ENCODE assay signal across 14 cellular contexts in genomic region chr9:98109052-98109451, GRCh38. TPM values are rescaled to one million over a fixed set of nuclear protein-coding genes. Genes with fewer than 3 reads are reported as not detected.
A peak's percentile ranks its signal among the peaks of the same experiment; 100 is the strongest.
DNase-seq lines count a peak whose midpoint lies in the region; ATAC-seq and TF ChIP-seq lines count a peak whose summit lies in the region.
"Had no signal": no experiment of that assay in that cellular context is flagged by ENCODE, and none has a peak within 500 bp of the region (broad histone marks: within the 10 kb centered on the region; RNA-seq: fewer than 3 reads in every experiment).

No MANE protein-coding gene starts in this region.

- no peaks in the 10 kb centered on the region for H3K27me3 Mint-ChIP-seq in activated naive CD8-positive, alpha-beta T cell treated with anti-CD3 and anti-CD28 coated beads for 36 hours

- H3K79me2 ChIP-seq in KMS-11 (ENCODE audit: insufficient read depth, low read depth), result peaks cover 27% of the 10 kb centered on the region; the same call in 1 of the 2 replicates

- H3K4me3 ChIP-seq in GM12865 (ENCODE audit: low read depth, low read length) (peak overlapping the region; percentile 9), KMS-11 (IDR thresholded peaks at IDR 0.05; ENCODE audit: insufficient read depth, low read depth, low read length) (no peak overlapping the region), neutrophil (ENCODE audit: low read depth in 1 of 2, low read length in 1 of 2) (no peak overlapping the region)
- H3K4me3 ChIP-seq: K562 had no signal

- ATAC-seq in GM21717 (IDR thresholded peaks at IDR 0.05; ENCODE audit: unreplicated experiment), result no peak
- ATAC-seq: K562 had no signal

- DNase-seq in GM12865 (ENCODE audit: low read depth) (peak; percentile 35), anterior cingulate cortex (lab: John Stamatoyannopoulos, UW) (no peak)
- DNase-seq in activated naive CD8-positive, alpha-beta T cell treated with anti-CD3 and anti-CD28 coated beads for 36 hours, result no peak
- DNase-seq in NK-92 treated with Interleukin-12 subunit alpha and Interleukin-12 subunit beta, amount 100 ng/mL, for 24 hours (lab: John Stamatoyannopoulos, UW), result no peak
- DNase-seq: activated CD8-positive, alpha-beta memory T cell treated with anti-CD3 and anti-CD28 coated beads, Interleukin-2, amount 50 U/mL, for 48 hours; DMS53; erythroblast; hypothalamus; NCI-H2107; stimulated activated CD4-positive, alpha-beta T cell treated with anti-CD3 and anti-CD28 coated beads, Interleukin-4, amount 100 ng/mL, for 1 hour had no signal

- H3K27me3 ChIP-seq in KMS-11 (ENCODE audit: insufficient read depth, low read depth), result no peaks in the 10 kb centered on the region
- no peaks in the 10 kb centered on the region for H3K27me3 ChIP-seq in neutrophil

- H3K9me3 Mint-ChIP-seq in activated naive CD8-positive, alpha-beta T cell treated with anti-CD3 and anti-CD28 coated beads for 36 hours, result no peaks in the 10 kb centered on the region

- H4K20me1 ChIP-seq in KMS-11 (ENCODE audit: insufficient read depth), result no peaks in the 10 kb centered on the region

- no peak overlapping the region for H2AFZ ChIP-seq in KMS-11 (ENCODE audit: low read depth)

- H3K36me3 ChIP-seq in KMS-11 (ENCODE audit: insufficient read depth) (no peaks in the 10 kb centered on the region), neutrophil (no peaks in the 10 kb centered on the region)

- TF ChIP-seq CTCF in GM12865 (IDR thresholded peaks at IDR 0.05; ENCODE audit: insufficient read depth, low read depth, low read length, missing control alignments), result no peak
- no peak for TF ChIP-seq CTCF in KMS-11 (conservative IDR thresholded peaks at IDR 0.05; ENCODE audit: low read depth, low read length)
- no peak for TF ChIP-seq CTCF in neutrophil (IDR thresholded peaks at IDR 0.05)

- no peak overlapping the region for H3K9ac ChIP-seq in KMS-11

- no peaks in the 10 kb centered on the region for H3K9me3 ChIP-seq in neutrophil

- H3K4me1 ChIP-seq in KMS-11 (ENCODE audit: low read depth, poor library complexity, severe bottlenecking) (peaks cover 55% of the 10 kb centered on the region), neutrophil (ENCODE audit: control insufficient read depth in 1 of 2, insufficient read depth in 1 of 2, low read depth in 1 of 2, low read length in 1 of 2) (peaks cover 37 to 57% of the 10 kb centered on the region in 2 experiments)

- peak overlapping the region; percentile 23; the same call in 1 of the 2 replicates for H3K4me2 ChIP-seq in KMS-11

- peak overlapping the region; percentile 96 for H3K27ac Mint-ChIP-seq in activated naive CD8-positive, alpha-beta T cell treated with anti-CD3 and anti-CD28 coated beads for 36 hours

- H3K27ac ChIP-seq in KMS-11 (peak overlapping the region; percentile 6; the same call in 1 of the 2 replicates), neutrophil (peak overlapping the region; percentile 82)

- peaks cover 76% of the 10 kb centered on the region for H3K36me3 Mint-ChIP-seq in activated naive CD8-positive, alpha-beta T cell treated with anti-CD3 and anti-CD28 coated beads for 36 hours

- H3K4me1 Mint-ChIP-seq in activated naive CD8-positive, alpha-beta T cell treated with anti-CD3 and anti-CD28 coated beads for 36 hours, result peaks cover 61% of the 10 kb centered on the region

- no peak overlapping the region for H3K4me3 Mint-ChIP-seq in activated naive CD8-positive, alpha-beta T cell treated with anti-CD3 and anti-CD28 coated beads for 36 hours

RNA-seq across cellular contexts. Expression of gene TRIM14, which starts 10.0 kb away (rescaled TPM):
- 10 to 100 TPM; 45.2 to 47.4 TPM for total RNA-seq in activated naive CD8-positive, alpha-beta T cell treated with anti-CD3 and anti-CD28 coated beads for 36 hours

RNA-seq across cellular contexts. Expression of gene NANS, which starts 52.5 kb away (rescaled TPM):
- total RNA-seq in activated naive CD8-positive, alpha-beta T cell treated with anti-CD3 and anti-CD28 coated beads for 36 hours, result 10 to 100 TPM; 46.1 to 47.4 TPM
